In the genomic region with DNA sequence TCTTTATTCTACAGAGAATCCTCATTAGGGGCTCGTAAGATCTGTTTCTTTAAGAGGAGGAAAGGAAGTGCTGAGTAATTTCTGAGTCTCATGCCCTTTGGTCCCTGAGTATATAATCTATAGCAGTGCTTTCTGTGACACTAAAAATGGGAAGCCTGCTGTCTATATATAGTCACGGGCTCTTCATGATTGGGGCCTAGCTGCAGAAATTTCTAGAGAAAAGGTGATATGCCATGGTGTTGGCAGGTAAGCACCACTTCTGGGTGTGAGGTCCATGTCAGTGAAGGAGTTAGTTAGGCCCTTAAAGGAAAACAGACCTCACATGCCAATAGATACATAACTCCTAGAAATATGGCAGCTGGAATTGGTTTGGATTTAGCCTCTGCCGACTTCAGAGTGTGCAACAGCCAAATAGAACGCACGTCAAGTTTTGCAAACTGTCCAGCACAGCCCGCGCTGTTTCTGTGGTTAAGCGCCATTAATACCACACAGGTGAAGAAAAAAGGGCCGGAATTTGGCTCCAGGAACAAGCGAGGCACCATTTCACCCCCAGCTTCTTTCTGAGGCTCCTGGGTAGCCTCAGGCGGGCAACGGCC, we compare ENCODE assay signal across 9 cellular contexts.
DNase-seq lines count a peak whose midpoint lies in the region; ATAC-seq, FAIRE-seq and TF ChIP-seq lines count a peak whose summit lies in the region.
"Had no signal": no experiment of that assay in that cellular context is flagged by ENCODE, and none has a peak within 500 bp of the region (broad histone marks: within the 10 kb centered on the region; RNA-seq: fewer than 3 reads in every experiment).

No MANE protein-coding gene starts in this region.

- no peak for TF ChIP-seq POLR2A in H54 (IDR thresholded peaks at IDR 0.05; ENCODE audit: low read depth, low read length)

- ATAC-seq in GM18519 (IDR thresholded peaks at IDR 0.05; ENCODE audit: low FRiP score, unreplicated experiment) (peak; percentile 64), HG02973 (IDR thresholded peaks at IDR 0.05; ENCODE audit: unreplicated experiment) (no peak)

- FAIRE-seq in RCC 7860 (lab: Jason Lieb, UNC) = no peak
- FAIRE-seq in H54 (lab: Jason Lieb, UNC) = no peak

- peak overlapping the region; percentile 42 for H3K4me3 ChIP-seq in fibroblast of mammary gland (ENCODE audit: control insufficient read depth, low read depth, low read length)

- no peak for TF ChIP-seq CTCF in fibroblast of mammary gland (conservative IDR thresholded peaks at IDR 0.05; ENCODE audit: control insufficient read depth, insufficient read depth, low read depth, low read length)

- DNase-seq in RCC 7860 (ENCODE audit: low spot score) = peak; percentile 36
- peak; percentile 62 for DNase-seq in fibroblast of mammary gland (ENCODE audit: low read depth)
- peak; percentile 34 for DNase-seq in retina
- no peak for DNase-seq in medulla oblongata (ENCODE audit: extremely low spot score)
- DNase-seq in stimulated activated CD4-positive, alpha-beta T cell treated with anti-CD3 and anti-CD28 coated beads, Interleukin-15, amount 100 ng/mL, for 24 hours = no peak
- no peak for DNase-seq in H54 (ENCODE audit: insufficient read length, low spot score)
- DNase-seq: NCI-H774 had no signal

Comparison
In these comparisons a context has a peak if more than half of its experiments do, and no peak if none do; other contexts are left out.
1. DNase-seq: peak in RCC 7860 (single experiment), fibroblast of mammary gland (single experiment) and retina (single experiment); none in medulla oblongata (single experiment), stimulated activated CD4-positive, alpha-beta T cell treated with anti-CD3 and anti-CD28 coated beads, Interleukin-15, amount 100 ng/mL, for 24 hours (single experiment) and H54 (single experiment).